In genomic region chr2:75041226-75041625, GRCh38 we compare ENCODE assay signal across 16 cellular contexts.
DNase-seq lines count a peak whose midpoint lies in the region; ATAC-seq and TF ChIP-seq lines count a peak whose summit lies in the region.
"Had no signal": no experiment of that assay in that cellular context is flagged by ENCODE, and none has a peak within 500 bp of the region (broad histone marks: within the 10 kb centered on the region; RNA-seq: fewer than 3 reads in every experiment).

No MANE protein-coding gene starts in this region.

- no peaks in the 10 kb centered on the region for H3K9me3 Mint-ChIP-seq in endothelial cell (ENCODE audit: unreplicated experiment)
- H3K9me3 Mint-ChIP-seq: CD8-positive, alpha-beta memory T cell; H9 had no signal

- TF ChIP-seq CTCF in heart left ventricle (IDR thresholded peaks at IDR 0.05) (no peak), hepatocyte (IDR thresholded peaks at IDR 0.05; ENCODE audit: poor library complexity) (no peak), uterus (IDR thresholded peaks at IDR 0.05) (no peak), endothelial cell (IDR thresholded peaks at IDR 0.05; ENCODE audit: unreplicated experiment) (no peak)

- intact Hi-C loops in heart left ventricle (cut with DNase I) (loop anchor here in 2 of 10 donors (5.0 to 10.0 kb wide), 2 partner anchors 84 to 116 kb away; partner anchors contain the start of gene POLE4 (in 1 of the 2)), Right ventricle myocardium inferior (cut with DNase I) (no loop called here), uterus (cut with DNase I; ENCODE audit: low total_unique reads) (no loop called here)

- no peaks in the 10 kb centered on the region for H3K27me3 Mint-ChIP-seq in endothelial cell (ENCODE audit: unreplicated experiment)
- H3K27me3 Mint-ChIP-seq: CD8-positive, alpha-beta memory T cell had no signal

- no peaks in the 10 kb centered on the region for H3K79me2 ChIP-seq in hepatocyte

- H3K27ac ChIP-seq in heart left ventricle (peak overlapping the region in 8 of 12 donors; percentile 29 to 78 (median 40)), hepatocyte (peak overlapping the region; percentile 17), uterus (peak overlapping the region; percentile 18 to 71)
- H3K27ac ChIP-seq: 22Rv1, BLaER1 had no signal

- H3K4me2 ChIP-seq in hepatocyte = peak overlapping the region; percentile 46

- no peak overlapping the region for H3K4me3 Mint-ChIP-seq in endothelial cell (ENCODE audit: unreplicated experiment)
- H3K4me3 Mint-ChIP-seq: H9 had no signal

- H3K9me3 ChIP-seq in heart left ventricle (peaks cover 0 to 10% (median 0%) of the 10 kb centered on the region in 12 donors), adipocyte (ENCODE audit: control insufficient read depth, low read length) (no peaks in the 10 kb centered on the region), hepatocyte (ENCODE audit: low read depth) (no peaks in the 10 kb centered on the region), uterus (no peaks in the 10 kb centered on the region)
- H3K9me3 ChIP-seq: BLaER1, Caco-2 had no signal

- no peaks in the 10 kb centered on the region for H3K36me3 Mint-ChIP-seq in endothelial cell (ENCODE audit: low read depth, unreplicated experiment)

- H3K4me3 ChIP-seq in heart left ventricle (no peak overlapping the region), adipocyte (ENCODE audit: low read length) (peak overlapping the region; percentile 58), hepatocyte (no peak overlapping the region), uterus (no peak overlapping the region)
- H3K4me3 ChIP-seq: BLaER1 had no signal

- H3K9me2 ChIP-seq in hepatocyte (replicated peaks; ENCODE audit: insufficient read depth) = no peaks in the 10 kb centered on the region

- no peak overlapping the region for H3K9ac ChIP-seq in adipocyte (ENCODE audit: low read length)
- H3K9ac ChIP-seq: BLaER1 had no signal

- no peaks in the 10 kb centered on the region for H3K27me3 ChIP-seq in heart left ventricle
- H3K27me3 ChIP-seq in adipocyte (replicated peaks; ENCODE audit: control insufficient read depth, insufficient read depth, low read length) = no peaks in the 10 kb centered on the region
- no peaks in the 10 kb centered on the region for H3K27me3 ChIP-seq in hepatocyte
- H3K27me3 ChIP-seq in uterus = no peaks in the 10 kb centered on the region
- H3K27me3 ChIP-seq: BLaER1 had no signal

- H3K4me1 Mint-ChIP-seq in endothelial cell (ENCODE audit: unreplicated experiment) = peaks cover 6% of the 10 kb centered on the region
- H3K4me1 Mint-ChIP-seq: CD8-positive, alpha-beta memory T cell; H9 had no signal

- no peak overlapping the region for H2AFZ ChIP-seq in hepatocyte

- DNase-seq in heart left ventricle = no peak
- no peak for DNase-seq in Right ventricle myocardium inferior (ENCODE audit: missing footprints)
- no peak for DNase-seq in adipocyte (ENCODE audit: low read depth)
- DNase-seq in hepatocyte (ENCODE audit: low spot score) = no peak
- no peak for DNase-seq in uterus
- DNase-seq in endothelial cell (ENCODE audit: low spot score) = no peak
- no peak for DNase-seq in NCI-H2107 treated with DMSO at 0.1 percent for 48 hours (lab: John Stamatoyannopoulos, UW; ENCODE audit: unreplicated experiment)
- DNase-seq in activated naive CD4-positive, alpha-beta T cell treated with anti-CD3 and anti-CD28 coated beads, Interleukin-2, amount 50 U/mL, for 16 hours = no peak
- DNase-seq: Caco-2; CD8-positive, alpha-beta memory T cell; DND-41; GDM1; GOT3; H9 had no signal

- TF ChIP-seq POLR2A in heart left ventricle (IDR thresholded peaks at IDR 0.05) = no peak
- TF ChIP-seq POLR2A in uterus (IDR thresholded peaks at IDR 0.05) = no peak

- 78 to 89% (median 84%) methylated on average over 2 of the region's 2 CpGs for WGBS in heart left ventricle, 4 donors
- 87% methylated on average over 2 of the region's 2 CpGs for WGBS in hepatocyte (ENCODE audit: low lambda C conversion rate, missing lambda C conversion rate)

- H4K20me1 ChIP-seq in hepatocyte (ENCODE audit: insufficient read depth, poor library complexity, severe bottlenecking) = no peaks in the 10 kb centered on the region
- H4K20me1 ChIP-seq: BLaER1 had no signal

- no peaks in the 10 kb centered on the region for H3K36me3 ChIP-seq in heart left ventricle
- no peaks in the 10 kb centered on the region for H3K36me3 ChIP-seq in adipocyte (ENCODE audit: control insufficient read depth, insufficient read depth, low read length, severe bottlenecking)
- no peaks in the 10 kb centered on the region for H3K36me3 ChIP-seq in hepatocyte (replicated peaks; ENCODE audit: insufficient read depth, low read depth)
- no peaks in the 10 kb centered on the region for H3K36me3 ChIP-seq in uterus
- H3K36me3 ChIP-seq: BLaER1 had no signal

- no peak overlapping the region for H3K27ac Mint-ChIP-seq in endothelial cell (ENCODE audit: unreplicated experiment)
- H3K27ac Mint-ChIP-seq: CD8-positive, alpha-beta memory T cell; H9 had no signal

- ATAC-seq in heart left ventricle = no peak
- no peak for ATAC-seq in Right ventricle myocardium inferior

- H3K4me1 ChIP-seq in heart left ventricle (peaks cover 0 to 31% (median 13%) of the 10 kb centered on the region in 12 donors), adipocyte (ENCODE audit: control insufficient read depth, insufficient read depth, low read length) (peaks cover 19% of the 10 kb centered on the region), hepatocyte (ENCODE audit: insufficient read depth) (peaks cover 7% of the 10 kb centered on the region), uterus (no peaks in the 10 kb centered on the region)
- H3K4me1 ChIP-seq: Caco-2 had no signal
